ENCODE assay signal across 14 cellular contexts in genomic region chr10:17059197-17059688, GRCh38.
DNase-seq lines count a peak whose midpoint lies in the region; ATAC-seq, FAIRE-seq and TF ChIP-seq lines count a peak whose summit lies in the region.
"Had no signal": no experiment of that assay in that cellular context is flagged by ENCODE, and none has a peak within 500 bp of the region (broad histone marks: within the 10 kb centered on the region; RNA-seq: fewer than 3 reads in every experiment).

No MANE protein-coding gene starts in this region.

- peaks cover 65% of the 10 kb centered on the region for H3K4me1 Mint-ChIP-seq in astrocyte (ENCODE audit: low read depth, unreplicated experiment)
- peaks cover 44% of the 10 kb centered on the region for H3K4me1 Mint-ChIP-seq in stimulated activated naive CD8-positive, alpha-beta T cell treated with anti-CD3 and anti-CD28 coated beads, Interleukin-15, amount 100 ng/mL, for 72 hours
- H3K4me1 Mint-ChIP-seq: naive B cell had no signal

- DNase-seq in AG04449 (ENCODE audit: low read depth, low spot score) (peak; percentile 88), HFF-Myc (ENCODE audit: extremely low read depth, low read depth) (peak; percentile 94), astrocyte (ENCODE audit: low read depth) (peak; percentile 96), keratinocyte (ENCODE audit: low read depth, low spot score) (no peak), GM19238 (ENCODE audit: insufficient read length, low spot score) (no peak), ACHN (no peak)
- no peak for DNase-seq in stimulated activated naive CD8-positive, alpha-beta T cell treated with anti-CD3 and anti-CD28 coated beads, Interleukin-15, amount 100 ng/mL, for 72 hours
- DNase-seq: C1 segment of cervical spinal cord; effector CD8-positive, alpha-beta T cell; naive B cell; NCI-H1694 treated with DMSO at 0.1 percent for 48 hours; small intestine had no signal

- no peak for ATAC-seq in stimulated activated naive CD8-positive, alpha-beta T cell treated with anti-CD3 and anti-CD28 coated beads, Interleukin-15, amount 100 ng/mL, for 72 hours
- ATAC-seq in HG03469 (IDR thresholded peaks at IDR 0.05; ENCODE audit: unreplicated experiment), result no peak
- ATAC-seq: activated naive CD4-positive, alpha-beta T cell treated with anti-CD3 and anti-CD28 coated beads, Interleukin-2, amount 50 U/mL, for 72 hours had no signal

- TF ChIP-seq CTCF in AG04449 (IDR thresholded peaks at IDR 0.05; ENCODE audit: insufficient read depth, low read length, missing control alignments) (no peak), HFF-Myc (IDR thresholded peaks at IDR 0.05; ENCODE audit: low read depth, low read length, missing control alignments) (no peak), astrocyte (IDR thresholded peaks at IDR 0.05; ENCODE audit: insufficient read depth, low read depth, low read length) (no peak), keratinocyte (optimal IDR thresholded peaks at IDR 0.05 in 1 of 3, IDR thresholded peaks at IDR 0.05 in 1 of 3, conservative IDR thresholded peaks at IDR 0.05 in 1 of 3; ENCODE audit: extremely low read depth in 1 of 3, insufficient read depth in 2 of 3, low read length in 3 of 3) (no peak)

- dilution Hi-C loops in keratinocyte (cut with MboI; ENCODE audit: extremely low pct_ligation_motif_present, low sequenced_read_pairs), result no loop called here

- peak overlapping the region; percentile 82 for H3K27ac Mint-ChIP-seq in astrocyte (ENCODE audit: unreplicated experiment)
- H3K27ac Mint-ChIP-seq in stimulated activated naive CD8-positive, alpha-beta T cell treated with anti-CD3 and anti-CD28 coated beads, Interleukin-15, amount 100 ng/mL, for 72 hours, result no peak overlapping the region
- H3K27ac Mint-ChIP-seq: activated naive CD4-positive, alpha-beta T cell treated with anti-CD3 and anti-CD28 coated beads, Interleukin-2, amount 50 U/mL, for 72 hours had no signal

- in situ Hi-C loops in ACHN (cut with HindIII; ENCODE audit: low pct_ligation_motif_present, low pct_unique_long_range_greater_than_20kb, low sequenced_read_pairs), result no loop called here

- H3K9ac ChIP-seq in astrocyte (ENCODE audit: low read length) (peak overlapping the region; percentile 56), keratinocyte (ENCODE audit: control insufficient read depth, extremely low read depth, insufficient read depth, low read length) (no peak overlapping the region)

- no peaks in the 10 kb centered on the region for H3K36me3 Mint-ChIP-seq in astrocyte (ENCODE audit: low read depth, unreplicated experiment)
- H3K36me3 Mint-ChIP-seq: activated naive CD4-positive, alpha-beta T cell treated with anti-CD3 and anti-CD28 coated beads, Interleukin-2, amount 50 U/mL, for 72 hours had no signal

- no peaks in the 10 kb centered on the region for H3K9me3 ChIP-seq in astrocyte (ENCODE audit: insufficient read depth, low read depth, low read length)
- H3K9me3 ChIP-seq in keratinocyte (ENCODE audit: control insufficient read depth, low read depth, low read length), result no peaks in the 10 kb centered on the region

- no peaks in the 10 kb centered on the region for H3K79me2 ChIP-seq in astrocyte (ENCODE audit: insufficient read depth, low read length)
- no peaks in the 10 kb centered on the region for H3K79me2 ChIP-seq in keratinocyte (ENCODE audit: control insufficient read depth, insufficient read depth, low read length)

- peak overlapping the region; percentile 57 for H3K4me2 ChIP-seq in astrocyte (ENCODE audit: low read length)
- H3K4me2 ChIP-seq in keratinocyte (ENCODE audit: control insufficient read depth, extremely low read depth, insufficient read depth, low read depth, low read length), result no peak overlapping the region

- H3K27me3 ChIP-seq in astrocyte (ENCODE audit: insufficient read depth, low read length) (no peaks in the 10 kb centered on the region), keratinocyte (ENCODE audit: control insufficient read depth, extremely low read depth, insufficient read depth, low read length) (no peaks in the 10 kb centered on the region)

- H4K20me1 ChIP-seq in astrocyte (ENCODE audit: insufficient read depth, low read length) (no peaks in the 10 kb centered on the region), keratinocyte (ENCODE audit: control insufficient read depth, extremely low read depth, insufficient read depth, low read length) (no peaks in the 10 kb centered on the region)

- POLR2A ChIA-PET in AG04449 (lab: Yijun Ruan, JAX), result interaction anchor here (0.6 to 1.1 kb wide), 9 partner anchors 14 to 175 kb away, joined by 3 to 11 read pairs (median 4); partner anchors contain the start of gene VIM

- no peaks in the 10 kb centered on the region for H3K27me3 Mint-ChIP-seq in astrocyte (ENCODE audit: low read depth, unreplicated experiment)
- no peaks in the 10 kb centered on the region for H3K27me3 Mint-ChIP-seq in stimulated activated naive CD8-positive, alpha-beta T cell treated with anti-CD3 and anti-CD28 coated beads, Interleukin-15, amount 100 ng/mL, for 72 hours
- H3K27me3 Mint-ChIP-seq: naive B cell had no signal

- H3K36me3 ChIP-seq in astrocyte (ENCODE audit: insufficient read depth, low read length) (no peaks in the 10 kb centered on the region), keratinocyte (ENCODE audit: control insufficient read depth in 2 of 2, extremely low read depth in 1 of 2, insufficient read depth in 2 of 2, low read length in 2 of 2) (no peaks in the 10 kb centered on the region)

- peaks cover 45% of the 10 kb centered on the region for H3K4me1 ChIP-seq in astrocyte (ENCODE audit: insufficient read depth, low read length)
- H3K4me1 ChIP-seq in keratinocyte (ENCODE audit: control insufficient read depth, extremely low read depth, insufficient read depth, low read length), result peaks cover 31% of the 10 kb centered on the region

- FAIRE-seq in astrocyte (lab: Jason Lieb, UNC), result peak; percentile 98
- peak; percentile 51 for FAIRE-seq in keratinocyte (lab: Jason Lieb, UNC)
- FAIRE-seq: small intestine had no signal

- H3K4me3 ChIP-seq in AG04449 (ENCODE audit: low read depth, low read length) (no peak overlapping the region), HFF-Myc (replicated peaks; ENCODE audit: low read depth, low read length) (no peak overlapping the region), astrocyte (ENCODE audit: insufficient read depth, low read depth, low read length) (no peak overlapping the region), keratinocyte (ENCODE audit: control insufficient read depth in 2 of 3, extremely low read depth in 1 of 3, insufficient read depth in 2 of 3, low read depth in 1 of 3, low read length in 3 of 3) (no peak overlapping the region)

- peak overlapping the region; percentile 15 for H3K4me3 Mint-ChIP-seq in astrocyte (ENCODE audit: unreplicated experiment)
- no peak overlapping the region for H3K4me3 Mint-ChIP-seq in stimulated activated naive CD8-positive, alpha-beta T cell treated with anti-CD3 and anti-CD28 coated beads, Interleukin-15, amount 100 ng/mL, for 72 hours
- H3K4me3 Mint-ChIP-seq: naive B cell had no signal

- CTCF ChIA-PET in AG04449 (lab: Yijun Ruan, JAX), result interaction anchor here (1.2 kb wide), 1 partner anchor 216 kb away, joined by 4 read pairs; no protein-coding TSS in a partner anchor

- H3K9me1 ChIP-seq in keratinocyte (ENCODE audit: control insufficient read depth, extremely low read depth, insufficient read depth, low read length), result no peaks in the 10 kb centered on the region

- H2AFZ ChIP-seq in astrocyte (ENCODE audit: low read depth, low read length) (no peak overlapping the region), keratinocyte (ENCODE audit: control insufficient read depth, low read length) (peak overlapping the region; percentile 4)

- H3K9me3 Mint-ChIP-seq in astrocyte (ENCODE audit: unreplicated experiment), result no peaks in the 10 kb centered on the region
- no peaks in the 10 kb centered on the region for H3K9me3 Mint-ChIP-seq in stimulated activated naive CD8-positive, alpha-beta T cell treated with anti-CD3 and anti-CD28 coated beads, Interleukin-15, amount 100 ng/mL, for 72 hours
- H3K9me3 Mint-ChIP-seq: naive B cell had no signal

- H3K27ac ChIP-seq in astrocyte (ENCODE audit: low read depth, low read length), result peak overlapping the region; percentile 69
- no peak overlapping the region for H3K27ac ChIP-seq in keratinocyte (ENCODE audit: control insufficient read depth, insufficient read depth, low read length)

Comparison
In these comparisons a context has a peak if more than half of its experiments do, and no peak if none do; other contexts are left out.
1. DNase-seq: peak in AG04449 (single experiment), HFF-Myc (single experiment) and astrocyte (single experiment); none in keratinocyte (single experiment), GM19238 (single experiment), ACHN (single experiment) and stimulated activated naive CD8-positive, alpha-beta T cell treated with anti-CD3 and anti-CD28 coated beads, Interleukin-15, amount 100 ng/mL, for 72 hours (0 of 2).